27 cellular contexts compared by ENCODE assay signal in genomic region chr1:36814774-36815173, GRCh38.
"Had no signal": no experiment of that assay in that cellular context is flagged by ENCODE, and none has a peak within 500 bp of the region (broad histone marks: within the 10 kb centered on the region; RNA-seq: fewer than 3 reads in every experiment).

No MANE protein-coding gene starts in this region.

- H3K4me1 ChIP-seq: ascending aorta, breast epithelium had no signal

- DNase-seq: activated CD4-positive, alpha-beta memory T cell treated with anti-CD3 and anti-CD28 coated beads, Interleukin-2, amount 10 ng/mL, durations not matched to agents 7 days and 5 days; activated CD4-positive, alpha-beta T cell treated with anti-CD3 and anti-CD28 coated beads for 36 hours; activated CD4-positive, alpha-beta T cell treated with anti-CD3 and anti-CD28 coated beads, Interleukin-2, amount 10 ng/mL, durations not matched to agents 24 days and 14 days; activated CD4-positive, alpha-beta T cell treated with anti-CD3 and anti-CD28 coated beads, Interleukin-2, amount 50 U/mL, for 4 hours; activated CD4-positive, CD25-positive, alpha-beta regulatory T cell; activated CD4-positive, CD25-positive, alpha-beta regulatory T cell treated with anti-CD3 and anti-CD28 coated beads, Interleukin-2, amount 50 U/mL, for 72 hours; activated CD8-positive, alpha-beta memory T cell treated with anti-CD3 and anti-CD28 coated beads, Interleukin-2, amount 50 U/mL, for 48 hours; activated gamma-delta T cell; activated naive CD4-positive, alpha-beta T cell; activated naive CD4-positive, alpha-beta T cell treated with anti-CD3 and anti-CD28 coated beads, Interleukin-2, amount 10 ng/mL, durations not matched to agents 7 days and 5 days; activated naive CD8-positive, alpha-beta T cell treated with anti-CD3 and anti-CD28 coated beads, Interleukin-2, amount 10 ng/mL, durations not matched to agents 7 days and 5 days; activated T-cell treated with anti-CD3 and anti-CD28 coated beads for 4 hours; activated T-cell treated with anti-CD3 and anti-CD28 coated beads, Interleukin-2, amount 50 U/mL, for 24 hours; activated T-cell treated with anti-CD3 and anti-CD28 coated beads, Interleukin-2, amount 50 U/mL, for 72 hours; central memory CD4-positive, alpha-beta T cell; cerebellar nuclear complex; effector CD4-positive, alpha-beta T cell; foreskin fibroblast; T-helper 2 cell had no signal

- H3K27ac ChIP-seq: ascending aorta, breast epithelium, cardiac muscle cell, coronary artery had no signal

- H3K27me3 ChIP-seq: ascending aorta, breast epithelium had no signal

- H3K36me3 ChIP-seq: ascending aorta, breast epithelium, cardiac muscle cell had no signal

- H3K9me3 ChIP-seq: ascending aorta, breast epithelium had no signal

- H3K4me3 ChIP-seq: ascending aorta, breast epithelium, cardiac muscle cell, coronary artery had no signal

- FAIRE-seq: endometrium, frontal cortex had no signal

- ATAC-seq: activated CD4-positive, alpha-beta T cell treated with anti-CD3 and anti-CD28 coated beads for 36 hours; activated naive CD4-positive, alpha-beta T cell treated with anti-CD3 and anti-CD28 coated beads, Interleukin-2, amount 50 U/mL, for 72 hours; activated T-cell treated with anti-CD3 and anti-CD28 coated beads, Interleukin-2, amount 50 U/mL, for 72 hours; esophagus mucosa had no signal
